ENCODE assay signal across 8 cellular contexts in genomic region chr1:11979818-11980675, GRCh38. TPM values are rescaled to one million over a fixed set of nuclear protein-coding genes. Genes with fewer than 3 reads are reported as not detected.
DNase-seq lines count a peak whose midpoint lies in the region; ATAC-seq and TF ChIP-seq lines count a peak whose summit lies in the region.

Gene MFN2, plus strand, starts transcription at chr1:11980444. Its CDS starts 8,725 bp downstream, at chr1:11989169.

- intact Hi-C loops in left cardiac atrium (cut with DNase I): loop anchor here in 1 of 2 donors (1.0 kb wide), 1 partner anchor 72 kb away; no protein-coding TSS in a partner anchor

- peaks cover 23% of the 10 kb centered on the region for H3K36me3 Mint-ChIP-seq in T-helper 1 cell treated with Interleukin-12 subunit alpha and Interleukin-12 subunit beta and Interleukin-4 antibody, amounts not matched to agents 30 μg/mL and 1 μg/mL, for 36 hours (ENCODE audit: low read depth)
- H3K36me3 Mint-ChIP-seq in progenitor cell of endocrine pancreas (ENCODE audit: insufficient read depth): peaks cover 10% of the 10 kb centered on the region

- ATAC-seq in HG02884 (IDR thresholded peaks at IDR 0.05; ENCODE audit: unreplicated experiment) (peak; percentile 79), left cardiac atrium (peak; percentile 93 to 94)

- no peaks in the 10 kb centered on the region for H3K27me3 Mint-ChIP-seq in T-helper 1 cell treated with Interleukin-12 subunit alpha and Interleukin-12 subunit beta and Interleukin-4 antibody, amounts not matched to agents 30 μg/mL and 1 μg/mL, for 36 hours (ENCODE audit: low read depth)
- no peaks in the 10 kb centered on the region for H3K27me3 Mint-ChIP-seq in progenitor cell of endocrine pancreas

- H3K27ac Mint-ChIP-seq in T-helper 1 cell treated with Interleukin-12 subunit alpha and Interleukin-12 subunit beta and Interleukin-4 antibody, amounts not matched to agents 30 μg/mL and 1 μg/mL, for 36 hours: peak within 1 kb of the TSS; percentile 98
- peak within 1 kb of the TSS; percentile 98 for H3K27ac Mint-ChIP-seq in progenitor cell of endocrine pancreas

- no peaks in the 10 kb centered on the region for H3K9me3 Mint-ChIP-seq in T-helper 1 cell treated with Interleukin-12 subunit alpha and Interleukin-12 subunit beta and Interleukin-4 antibody, amounts not matched to agents 30 μg/mL and 1 μg/mL, for 36 hours
- no peaks in the 10 kb centered on the region for H3K9me3 Mint-ChIP-seq in progenitor cell of endocrine pancreas (ENCODE audit: low read depth)

- peak; percentile 99 for DNase-seq in GM13977 (ENCODE audit: low spot score)
- DNase-seq in NCI-H1694 (lab: John Stamatoyannopoulos, UW): peak; percentile 89
- DNase-seq in amniotic stem cell (lab: John Stamatoyannopoulos, UW): peak; percentile 92
- peak; percentile 98 for DNase-seq in left cardiac atrium
- DNase-seq in progenitor cell of endocrine pancreas (ENCODE audit: low spot score, unreplicated experiment): peak; percentile 94
- DNase-seq in ureter (ENCODE audit: low spot score): peak; percentile 95

- no peak for TF ChIP-seq CTCF in GM13977 (IDR thresholded peaks at IDR 0.05; ENCODE audit: extremely low read depth, insufficient read depth, missing control alignments)
- TF ChIP-seq CTCF in progenitor cell of endocrine pancreas (IDR thresholded peaks at IDR 0.05; ENCODE audit: unreplicated experiment): no peak

- peaks cover 35% of the 10 kb centered on the region for H3K4me1 Mint-ChIP-seq in T-helper 1 cell treated with Interleukin-12 subunit alpha and Interleukin-12 subunit beta and Interleukin-4 antibody, amounts not matched to agents 30 μg/mL and 1 μg/mL, for 36 hours (ENCODE audit: low read depth)
- H3K4me1 Mint-ChIP-seq in progenitor cell of endocrine pancreas (ENCODE audit: low read depth): peaks cover 21% of the 10 kb centered on the region

- H3K4me3 Mint-ChIP-seq in T-helper 1 cell treated with Interleukin-12 subunit alpha and Interleukin-12 subunit beta and Interleukin-4 antibody, amounts not matched to agents 30 μg/mL and 1 μg/mL, for 36 hours: peak within 1 kb of the TSS; percentile 98
- peak within 1 kb of the TSS; percentile 97 for H3K4me3 Mint-ChIP-seq in progenitor cell of endocrine pancreas (ENCODE audit: low read depth)

- in situ Hi-C loops in GM13977 (cut with MboI; ENCODE audit: low pct_unique_long_range_greater_than_20kb, low sequenced_read_pairs, unreplicated experiment): no loop called here

RNA-seq across cellular contexts. Expression of gene MFN2, which starts in this region (rescaled TPM):
- total RNA-seq in left cardiac atrium (100 to 1,000 TPM; 442 to 451 TPM), progenitor cell of endocrine pancreas (50.6 and 55.8 TPM in 2 replicates), ureter (116 TPM)

Comparison
In these comparisons a context has a peak if more than half of its experiments do, and no peak if none do; other contexts are left out.
1. Peak in every context shown above with its lines: DNase-seq and ATAC-seq.